ENCODE assay signal across 29 cellular contexts in genomic region chr20:25209400-25209799, GRCh38. TPM values are rescaled to one million over a fixed set of nuclear protein-coding genes. Genes with fewer than 3 reads are reported as not detected.
DNase-seq lines count a peak whose midpoint lies in the region; ATAC-seq and TF ChIP-seq lines count a peak whose summit lies in the region.
"Had no signal": no experiment of that assay in that cellular context is flagged by ENCODE, and none has a peak within 500 bp of the region (broad histone marks: within the 10 kb centered on the region; RNA-seq: fewer than 3 reads in every experiment).

No MANE protein-coding gene starts in this region.

- DNase-seq in right atrium auricular region (ENCODE audit: low spot score) (peak; percentile 43), left ventricle myocardium inferior (no peak), WTC11 (ENCODE audit: low spot score) (no peak), DMS79 (lab: John Stamatoyannopoulos, UW) (no peak)
- DNase-seq: 8988T; ACHN; AML-193; BE2C; C1 segment of cervical spinal cord; Caco-2; Calu3; CD4-positive, alpha-beta memory T cell; CD4-positive, alpha-beta T cell; CD4-positive, CD25-positive, alpha-beta regulatory T cell; CD8-positive, alpha-beta T cell; COR-L47; DMS 273 treated with DMSO at 0.1 percent for 48 hours; DMS153; DMS53; DMS79 treated with DMSO at 0.1 percent for 48 hours; DND-41; EL had no signal

- no peaks in the 10 kb centered on the region for H3K9me3 ChIP-seq in right atrium auricular region
- H3K9me3 ChIP-seq in left ventricle myocardium inferior (replicated peaks) = no peaks in the 10 kb centered on the region
- H3K9me3 ChIP-seq: A549; BE2C; BLaER1; BLaER1 treated with 17β-estradiol and CSF1 and Interleukin-3, amounts not matched to agents 10 nM and 100 nM; Caco-2 had no signal

- no peaks in the 10 kb centered on the region for H3K9me3 Mint-ChIP-seq in WTC11
- H3K9me3 Mint-ChIP-seq: CD14-positive monocyte; CD4-positive, alpha-beta memory T cell; CD4-positive, alpha-beta T cell; CD4-positive, CD25-positive, alpha-beta regulatory T cell; CD8-positive, alpha-beta memory T cell; CD8-positive, alpha-beta T cell had no signal

- intact Hi-C loops in left ventricle myocardium inferior (cut with micrococcal nuclease) = no loop called here

- H3K27me3 ChIP-seq in right atrium auricular region (no peaks in the 10 kb centered on the region), left ventricle myocardium inferior (ENCODE audit: low read depth) (no peaks in the 10 kb centered on the region)
- H3K27me3 ChIP-seq: BE2C; BLaER1; BLaER1 treated with 17β-estradiol and CSF1 and Interleukin-3, amounts not matched to agents 10 nM and 100 nM had no signal

- H3K27ac ChIP-seq in right atrium auricular region = no peak overlapping the region
- no peak overlapping the region for H3K27ac ChIP-seq in left ventricle myocardium inferior (replicated peaks)
- H3K27ac ChIP-seq: A549; BLaER1; BLaER1 treated with 17β-estradiol and CSF1 and Interleukin-3, amounts not matched to agents 10 nM and 100 nM; C4-2B had no signal

- H3K27me3 Mint-ChIP-seq in WTC11 (ENCODE audit: low read depth) = no peaks in the 10 kb centered on the region
- H3K27me3 Mint-ChIP-seq: B cell; CD4-positive, alpha-beta memory T cell; CD4-positive, alpha-beta T cell; CD4-positive, CD25-positive, alpha-beta regulatory T cell had no signal

- H3K4me1 Mint-ChIP-seq in WTC11 = peaks cover 16% of the 10 kb centered on the region

- H3K36me3 Mint-ChIP-seq in WTC11 = peaks cover 21% of the 10 kb centered on the region

- CTCF ChIA-PET in WTC11 (lab: Charles Lee) = no interaction called here

- no peak overlapping the region for H3K4me3 Mint-ChIP-seq in WTC11
- H3K4me3 Mint-ChIP-seq: B cell; CD14-positive monocyte; CD4-positive, alpha-beta memory T cell; CD4-positive, alpha-beta T cell; CD4-positive, CD25-positive, alpha-beta regulatory T cell; CD8-positive, alpha-beta memory T cell; CD8-positive, alpha-beta T cell had no signal

- H3K4me1 ChIP-seq in right atrium auricular region = peaks cover 0 to 37% of the 10 kb centered on the region in 2 donors
- peaks cover 36% of the 10 kb centered on the region for H3K4me1 ChIP-seq in left ventricle myocardium inferior
- H3K4me1 ChIP-seq: BE2C, Caco-2 had no signal

- ATAC-seq in WTC11 = no peak
- ATAC-seq: A549; CD8-positive, alpha-beta T cell had no signal

- H3K36me3 ChIP-seq in right atrium auricular region (peaks cover 55% of the 10 kb centered on the region), left ventricle myocardium inferior (peaks cover 54% of the 10 kb centered on the region)

- TF ChIP-seq CTCF in right atrium auricular region (IDR thresholded peaks at IDR 0.05) (no peak), left ventricle myocardium inferior (IDR thresholded peaks at IDR 0.05; ENCODE audit: borderline replicate concordance) (no peak), WTC11 (IDR thresholded peaks at IDR 0.05) (no peak)

- POLR2A ChIA-PET in WTC11 (lab: Charles Lee) = no interaction called here

- H3K27ac Mint-ChIP-seq in WTC11 = no peak overlapping the region
- H3K27ac Mint-ChIP-seq: B cell; CD14-positive monocyte; CD4-positive, alpha-beta memory T cell; CD4-positive, alpha-beta T cell; CD4-positive, CD25-positive, alpha-beta regulatory T cell; CD8-positive, alpha-beta memory T cell; CD8-positive, alpha-beta T cell had no signal

- H3K4me3 ChIP-seq in right atrium auricular region (no peak overlapping the region), left ventricle myocardium inferior (no peak overlapping the region)
- H3K4me3 ChIP-seq: A549; BLaER1; BLaER1 treated with 17β-estradiol and CSF1 and Interleukin-3, amounts not matched to agents 10 nM and 100 nM had no signal

TF ChIP-seq in WTC11, 78 proteins besides CTCF, POLR2A, EP300 and RAD21:
- TF ChIP-seq E2F5 (CRISPR knock-in tag; IDR thresholded peaks at IDR 0.05) = no peak
- no peak for TF ChIP-seq ATF3 (CRISPR knock-in tag; conservative IDR thresholded peaks at IDR 0.05)
- peak; percentile 93 for TF ChIP-seq HMGA2 (CRISPR knock-in tag; IDR thresholded peaks at IDR 0.05)
- no peak for TF ChIP-seq SMAD4 (CRISPR knock-in tag; IDR thresholded peaks at IDR 0.05)
- no peak for TF ChIP-seq TEAD4 (CRISPR knock-in tag; IDR thresholded peaks at IDR 0.05)
- no peak for TF ChIP-seq HMGXB4 (CRISPR knock-in tag; IDR thresholded peaks at IDR 0.05)
- TF ChIP-seq JUN (CRISPR knock-in tag; IDR thresholded peaks at IDR 0.05) = no peak

RNA-seq across cellular contexts. Expression of gene ENTPD6, which starts 13.9 kb away (rescaled TPM):
- 100 to 1,000 TPM in 1 of 2 donors, 10 to 100 TPM in 1; 75.9 to 116 TPM for total RNA-seq in right atrium auricular region
- 106 TPM for total RNA-seq in left ventricle myocardium inferior
- total RNA-seq in WTC11 (2021) = 41.1 to 56.9 TPM (median 47.4 TPM) in 3 replicates

RNA-seq across cellular contexts. Expression of gene PYGB, which starts 38.5 kb away (rescaled TPM):
- total RNA-seq in right atrium auricular region = 100 to 1,000 TPM; 145 to 174 TPM
- total RNA-seq in left ventricle myocardium inferior = 218 TPM
- 44.5 to 48.5 TPM (median 46.3 TPM) in 3 replicates for total RNA-seq in WTC11 (2021)
